Comparison of ENCODE assay signal across 23 cellular contexts in the genomic region with DNA sequence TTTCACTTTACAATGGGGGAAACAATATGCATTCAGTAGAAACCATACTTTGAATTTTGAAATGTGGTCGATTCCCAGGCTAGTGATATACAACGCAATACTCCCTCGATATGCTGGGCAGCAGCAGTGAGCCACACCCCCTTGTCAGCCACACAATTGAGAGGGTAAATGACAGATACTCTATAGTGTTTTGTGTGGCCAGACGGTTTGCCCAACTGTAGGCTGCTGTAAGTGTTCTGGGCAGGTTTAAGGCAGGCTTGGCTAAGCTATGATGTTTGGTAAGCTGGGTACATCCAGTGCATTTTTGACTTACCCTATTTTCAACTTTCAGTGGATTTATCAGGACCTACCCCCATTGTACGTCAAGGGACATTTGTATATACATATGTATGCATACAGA.
"Had no signal": no experiment of that assay in that cellular context is flagged by ENCODE, and none has a peak within 500 bp of the region (broad histone marks: within the 10 kb centered on the region; RNA-seq: fewer than 3 reads in every experiment).

No MANE protein-coding gene starts in this region.

- FAIRE-seq: endometrium, islet of Langerhans, keratinocyte had no signal

- ATAC-seq: effector memory CD8-positive, alpha-beta T cell; esophagus mucosa; gastroesophageal sphincter; heart right ventricle; left cardiac atrium; left lung; left ventricle myocardium superior; lower lobe of right lung had no signal

- H3K27me3 ChIP-seq: colonic mucosa, heart right ventricle, left lung had no signal

- H3K4me3 ChIP-seq: colonic mucosa, esophagus squamous epithelium, gastroesophageal sphincter, heart right ventricle, left lung, lower lobe of right lung, mucosa of descending colon had no signal

- H3K4me1 ChIP-seq: colonic mucosa, gastroesophageal sphincter, left lung, lower lobe of right lung had no signal

- H3K27ac ChIP-seq: colonic mucosa, epithelial cell of prostate, esophagus squamous epithelium, gastroesophageal sphincter, heart right ventricle, left lung, lower lobe of right lung had no signal

- H3K9me3 ChIP-seq: colonic mucosa, esophagus squamous epithelium, gastroesophageal sphincter, heart right ventricle, left lung, lower lobe of right lung, mucosa of descending colon had no signal

- H3K36me3 ChIP-seq: colonic mucosa, esophagus squamous epithelium, gastroesophageal sphincter, heart right ventricle, left lung, lower lobe of right lung had no signal

- DNase-seq: cortex of kidney; effector CD8-positive, alpha-beta T cell; effector memory CD8-positive, alpha-beta T cell; endodermal cell; erythroblast; esophagus squamous epithelium; foreskin fibroblast; foreskin melanocyte; heart right ventricle; hippocampal formation; left cardiac atrium; left lung; left ventricle myocardium superior; lower lobe of right lung; mesenchymal stem cell had no signal
